Comparison of ENCODE assay signal across 8 cellular contexts in genomic region chr9:38622083-38622674, GRCh38. TPM values are rescaled to one million over a fixed set of nuclear protein-coding genes. Genes with fewer than 3 reads are reported as not detected.
DNase-seq lines count a peak whose midpoint lies in the region; ATAC-seq and TF ChIP-seq lines count a peak whose summit lies in the region.

No MANE protein-coding gene starts in this region.

- no peak for TF ChIP-seq EP300 in stomach (IDR thresholded peaks at IDR 0.05)

- TF ChIP-seq CTCF in ascending aorta (IDR thresholded peaks at IDR 0.05), result no peak
- no peak for TF ChIP-seq CTCF in stomach (IDR thresholded peaks at IDR 0.05)

- H3K4me3 ChIP-seq in ascending aorta (peak overlapping the region; percentile 16 to 61), stomach (peak overlapping the region; percentile 47 to 63 (median 56))

- 3 to 6% (median 3%) methylated on average over 31 to 46 of the region's 46 CpGs for WGBS in stomach, 5 donors

- intact Hi-C loops in ascending aorta (cut with DNase I), result no loop called here
- intact Hi-C loops in stomach (cut with DNase I; ENCODE audit: low total_unique reads), result no loop called here

- H3K36me3 ChIP-seq in ascending aorta (no peaks in the 10 kb centered on the region), stomach (no peaks in the 10 kb centered on the region)

- H3K4me1 ChIP-seq in ascending aorta (peaks cover 3 to 22% of the 10 kb centered on the region in 2 donors), stomach (peaks cover 22 to 36% (median 32%) of the 10 kb centered on the region in 4 donors)

- H3K27ac ChIP-seq in ascending aorta, result no peak overlapping the region
- H3K27ac ChIP-seq in stomach, result peak overlapping the region; percentile 26 to 97 (median 71)

- peaks cover 0 to 16% of the 10 kb centered on the region in 2 donors for H3K9me3 ChIP-seq in ascending aorta
- peaks cover 0 to 12% (median 10%) of the 10 kb centered on the region in 4 donors for H3K9me3 ChIP-seq in stomach

- ATAC-seq in left lobe of liver (no peak), GM21723 (IDR thresholded peaks at IDR 0.05; ENCODE audit: unreplicated experiment) (no peak), HG02973 (IDR thresholded peaks at IDR 0.05; ENCODE audit: unreplicated experiment) (no peak)

- DNase-seq in Daoy (ENCODE audit: low read depth) (peak; percentile 39), NCI-H2107 (lab: John Stamatoyannopoulos, UW) (peak; percentile 12), ascending aorta (ENCODE audit: low spot score in 2 of 2) (no peak), left lobe of liver (ENCODE audit: low spot score) (peak; percentile 47), stomach (no peak), AG08395 (ENCODE audit: low spot score) (no peak)

- TF ChIP-seq POLR2A in stomach (IDR thresholded peaks at IDR 0.05), result no peak

- H3K27me3 ChIP-seq in ascending aorta (peaks cover 19% of the 10 kb centered on the region), stomach (peaks cover 5 to 42% (median 30%) of the 10 kb centered on the region in 3 donors)

RNA-seq across cellular contexts. Expression of gene ANKRD18A, which starts 1.8 kb away (rescaled TPM):
- 1.1 and 1.5 TPM in 2 replicates for total RNA-seq in Daoy (2014; rRNA removed; shearing (Covaris generic))
- not detected for total RNA-seq in ascending aorta
- total RNA-seq in left lobe of liver, result 1.6 TPM
- 1 to 10 TPM; 1.7 to 5.8 (median 2.8) TPM for total RNA-seq in stomach
- 1 to 10 TPM in 1 of 3 donors, under 1 TPM in 2; 0.15 to 3.3 (median 0.50) TPM for polyA plus RNA-seq in stomach

Comparison
In these comparisons a context has a peak if more than half of its experiments do, and no peak if none do; other contexts are left out.
1. DNase-seq: peak in Daoy (single experiment), NCI-H2107 (single experiment) and left lobe of liver (single experiment); none in ascending aorta (0 of 2), stomach (single experiment) and AG08395 (single experiment).
2. H3K27ac ChIP-seq: peak in stomach (5 of 5); none in ascending aorta (0 of 2).